15 cellular contexts compared by ENCODE assay signal in the genomic region with DNA sequence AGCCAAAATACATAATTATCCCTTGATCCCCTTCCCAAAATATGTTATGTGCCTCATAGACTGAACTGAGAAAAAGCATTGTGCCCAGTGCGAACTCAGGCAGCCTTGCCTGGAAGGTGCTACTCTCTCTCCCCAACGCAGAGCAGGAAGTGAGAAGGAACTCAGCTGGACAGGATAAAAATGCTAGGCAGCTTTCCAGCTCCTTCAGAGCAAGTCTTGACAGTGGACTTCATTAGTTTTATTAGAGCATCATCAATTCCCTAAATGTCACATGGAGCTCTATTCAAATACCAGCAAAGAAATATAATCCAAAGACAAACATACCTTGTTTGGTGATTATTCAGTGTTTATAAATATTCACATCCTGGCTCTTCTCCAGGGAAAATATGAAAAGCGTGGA.
"Had no signal": no experiment of that assay in that cellular context is flagged by ENCODE, and none has a peak within 500 bp of the region (broad histone marks: within the 10 kb centered on the region; RNA-seq: fewer than 3 reads in every experiment).

No MANE protein-coding gene starts in this region.

- DNase-seq: activated CD4-positive, alpha-beta T cell treated with anti-CD3 and anti-CD28 coated beads, Interleukin-2, amount 50 U/mL, for 48 hours; activated gamma-delta T cell treated with Interleukin-2 at 50 U/mL for 16 hours; activated naive CD8-positive, alpha-beta T cell treated with anti-CD3 and anti-CD28 coated beads, Interleukin-2, amount 10 ng/mL, durations not matched to agents 7 days and 5 days; activated T-cell treated with anti-CD3 and anti-CD28 coated beads, Interleukin-2, amount 50 U/mL, for 72 hours; anterior cingulate cortex; dorsolateral prefrontal cortex; gastrocnemius medialis; heart right ventricle; kidney; left ventricle myocardium superior; thyroid gland had no signal

- H3K4me3 Mint-ChIP-seq: activated naive CD8-positive, alpha-beta T cell treated with anti-CD3 and anti-CD28 coated beads, Interleukin-2, amount 10 ng/mL, durations not matched to agents 7 days and 5 days; activated T-cell treated with anti-CD3 and anti-CD28 coated beads, Interleukin-2, amount 50 U/mL, for 72 hours; stimulated activated effector memory CD8-positive, alpha-beta T cell treated with anti-CD3 and anti-CD28 coated beads, Interleukin-12 subunit alpha, Interleukin-12 subunit beta, amount 100 ng/mL, for 72 hours had no signal

- ATAC-seq: activated CD4-positive, CD25-positive, alpha-beta regulatory T cell treated with anti-CD3 and anti-CD28 coated beads, Interleukin-2, amount 50 U/mL, for 24 hours; activated T-cell treated with anti-CD3 and anti-CD28 coated beads, Interleukin-2, amount 50 U/mL, for 72 hours; gastrocnemius medialis; heart right ventricle; left ventricle myocardium superior; stimulated activated effector memory CD8-positive, alpha-beta T cell treated with anti-CD3 and anti-CD28 coated beads, Interleukin-12 subunit alpha, Interleukin-12 subunit beta, amount 100 ng/mL, for 72 hours had no signal

- H3K27ac Mint-ChIP-seq: activated naive CD8-positive, alpha-beta T cell treated with anti-CD3 and anti-CD28 coated beads, Interleukin-2, amount 10 ng/mL, durations not matched to agents 7 days and 5 days; activated T-cell treated with anti-CD3 and anti-CD28 coated beads, Interleukin-2, amount 50 U/mL, for 72 hours; stimulated activated effector memory CD8-positive, alpha-beta T cell treated with anti-CD3 and anti-CD28 coated beads, Interleukin-12 subunit alpha, Interleukin-12 subunit beta, amount 100 ng/mL, for 72 hours had no signal

- H3K4me1 Mint-ChIP-seq: activated naive CD8-positive, alpha-beta T cell treated with anti-CD3 and anti-CD28 coated beads, Interleukin-2, amount 10 ng/mL, durations not matched to agents 7 days and 5 days; stimulated activated effector memory CD8-positive, alpha-beta T cell treated with anti-CD3 and anti-CD28 coated beads, Interleukin-12 subunit alpha, Interleukin-12 subunit beta, amount 100 ng/mL, for 72 hours had no signal

- H3K27ac ChIP-seq: dorsolateral prefrontal cortex, gastrocnemius medialis, heart right ventricle, parathyroid adenoma, thyroid gland, vagina had no signal

- H3K36me3 Mint-ChIP-seq: activated naive CD8-positive, alpha-beta T cell treated with anti-CD3 and anti-CD28 coated beads, Interleukin-2, amount 10 ng/mL, durations not matched to agents 7 days and 5 days; stimulated activated effector memory CD8-positive, alpha-beta T cell treated with anti-CD3 and anti-CD28 coated beads, Interleukin-12 subunit alpha, Interleukin-12 subunit beta, amount 100 ng/mL, for 72 hours had no signal
